ENCODE assay signal across 2 cellular contexts in genomic region chr1:202191391-202191790, GRCh38. TPM values are rescaled to one million over a fixed set of nuclear protein-coding genes. Genes with fewer than 3 reads are reported as not detected.
"Had no signal": no experiment of that assay in that cellular context is flagged by ENCODE, and none has a peak within 500 bp of the region (broad histone marks: within the 10 kb centered on the region; RNA-seq: fewer than 3 reads in every experiment).

No MANE protein-coding gene starts in this region.

RNA-seq across cellular contexts. Expression of gene LGR6, which starts 2.2 kb away (rescaled TPM):
- total RNA-seq: G401, GM12878 had no signal
- polyA plus RNA-seq: GM12878 had no signal

RNA-seq across cellular contexts. Expression of gene PTPN7, which starts 31.0 kb away (rescaled TPM):
- total RNA-seq: G401 had no signal
